In genomic region chr22:20216863-20217499, GRCh38 we compare ENCODE assay signal across 21 cellular contexts. TPM values are rescaled to one million over a fixed set of nuclear protein-coding genes. Genes with fewer than 3 reads are reported as not detected.
DNase-seq lines count a peak whose midpoint lies in the region; ATAC-seq, FAIRE-seq and TF ChIP-seq lines count a peak whose summit lies in the region.
"Had no signal": no experiment of that assay in that cellular context is flagged by ENCODE, and none has a peak within 500 bp of the region (broad histone marks: within the 10 kb centered on the region; RNA-seq: fewer than 3 reads in every experiment).

No MANE protein-coding gene starts in this region.

- in situ Hi-C loops in HepG2 (cut with HindIII; ENCODE audit: extremely low pct_ligation_motif_present, low pct_unique_long_range_greater_than_20kb): no loop called here

- TF ChIP-seq POLR2A in HepG2 (IDR thresholded peaks at IDR 0.05; ENCODE audit: insufficient read depth in 1 of 2, low read depth in 2 of 2, low read length in 2 of 2): no peak

- H3K9me2 ChIP-seq in PC-3 (replicated peaks; ENCODE audit: low read length): no peaks in the 10 kb centered on the region

- H2AFZ ChIP-seq in PC-3 (ENCODE audit: low read length): no peak overlapping the region
- H2AFZ ChIP-seq in HepG2 (ENCODE audit: low read length): no peak overlapping the region

- H3K4me1 ChIP-seq in PC-3 (ENCODE audit: insufficient read depth, low read length): no peaks in the 10 kb centered on the region
- 0 out of 2 replicates have a peak, but pooled peaks cover 7% of the 10 kb centered on the region for H3K4me1 ChIP-seq in HepG2 (ENCODE audit: insufficient read depth, low read length)

- no peak overlapping the region for H3K4me2 ChIP-seq in PC-3 (ENCODE audit: low read length)
- no peak overlapping the region for H3K4me2 ChIP-seq in HepG2 (ENCODE audit: low read depth, low read length)

- no peak overlapping the region for H3K9ac ChIP-seq in PC-3 (ENCODE audit: low read length)
- no peak overlapping the region for H3K9ac ChIP-seq in HepG2 (ENCODE audit: insufficient read depth, low read depth, low read length)

- TF ChIP-seq EP300 in HepG2 (IDR thresholded peaks at IDR 0.05; ENCODE audit: low read depth in 2 of 2, low read length in 2 of 2): no peak
- TF ChIP-seq EP300 in HepG2 (CRISPR knock-in tag; IDR thresholded peaks at IDR 0.05; ENCODE audit: borderline replicate concordance): no peak

- TF ChIP-seq CTCF in PC-3 (conservative IDR thresholded peaks at IDR 0.05; ENCODE audit: low read depth, low read length) (no peak), HepG2 (CRISPR knock-in tag; IDR thresholded peaks at IDR 0.05) (no peak)

- H3K4me1 Mint-ChIP-seq in activated CD8-positive, alpha-beta T cell treated with anti-CD3 and anti-CD28 coated beads, Interleukin-2, amount 10 ng/mL, durations not matched to agents 7 days and 5 days (ENCODE audit: low read depth): no peaks in the 10 kb centered on the region

- no peaks in the 10 kb centered on the region for H3K27me3 Mint-ChIP-seq in activated CD8-positive, alpha-beta T cell treated with anti-CD3 and anti-CD28 coated beads, Interleukin-2, amount 10 ng/mL, durations not matched to agents 7 days and 5 days (ENCODE audit: low read depth)

- peak; percentile 42; the same call in 1 of the 2 replicates for ATAC-seq in PC-3
- ATAC-seq in HepG2: no peak
- no peak for ATAC-seq in activated CD8-positive, alpha-beta T cell treated with anti-CD3 and anti-CD28 coated beads, Interleukin-2, amount 10 ng/mL, durations not matched to agents 7 days and 5 days
- ATAC-seq in GM21447 (IDR thresholded peaks at IDR 0.05; ENCODE audit: unreplicated experiment): no peak

- H3K4me3 Mint-ChIP-seq in activated CD8-positive, alpha-beta T cell treated with anti-CD3 and anti-CD28 coated beads, Interleukin-2, amount 10 ng/mL, durations not matched to agents 7 days and 5 days: no peak overlapping the region
- H3K4me3 Mint-ChIP-seq: HFFc6, IgD-negative memory B cell had no signal

- DNase-seq in DMS53 treated with DMSO at 0.1 percent for 48 hours (lab: John Stamatoyannopoulos, UW; ENCODE audit: unreplicated experiment) (peak; percentile 0), PC-3 (peak; percentile 47), HepG2 (ENCODE audit: low spot score) (no peak), urothelium cell line (ENCODE audit: low spot score) (no peak), mesenteric fat pad (ENCODE audit: low spot score) (no peak)
- DNase-seq in activated CD8-positive, alpha-beta T cell treated with anti-CD3 and anti-CD28 coated beads, Interleukin-2, amount 10 ng/mL, durations not matched to agents 7 days and 5 days: no peak
- DNase-seq: DND-41, HFFc6, Kasumi-1, MM.1S, NCI-H1092, NCI-H2107, NCI-H510A, NCI-H82, RPMI8226, SIG-M5 had no signal

- H3F3A ChIP-seq in PC-3 (ENCODE audit: low read length, unreplicated experiment): no peaks in the 10 kb centered on the region

- intact Hi-C loops in PC-3 (cut with micrococcal nuclease): no loop called here
- intact Hi-C loops in HepG2 (cut with micrococcal nuclease; ENCODE audit: unreplicated experiment): no loop called here

- H3K27ac ChIP-seq in PC-3 (ENCODE audit: low read length): no peak overlapping the region
- H3K27ac ChIP-seq in HepG2 (ENCODE audit: extremely low read length, insufficient read depth, low read length): no peak overlapping the region
- H3K27ac ChIP-seq: HL-60 had no signal

- 34% methylated on average over 11 of the region's 12 CpGs for WGBS in HepG2 (ENCODE audit: low lambda C conversion rate)

- H4K20me1 ChIP-seq in PC-3 (ENCODE audit: low read length) (no peaks in the 10 kb centered on the region), HepG2 (ENCODE audit: insufficient read depth, low read length) (no peaks in the 10 kb centered on the region)

- H3K4me3 ChIP-seq in PC-3 (ENCODE audit: low read length) (no peak overlapping the region), HepG2 (replicated peaks in 1 of 3; ENCODE audit: insufficient read depth in 1 of 3, low read depth in 2 of 3, low read length in 3 of 3) (no peak overlapping the region)

- H3K9me3 ChIP-seq in PC-3 (ENCODE audit: low read length): no peaks in the 10 kb centered on the region
- no peaks in the 10 kb centered on the region for H3K9me3 ChIP-seq in HepG2 (ENCODE audit: low read length)

- CTCF ChIA-PET in PC-3 (lab: Charles Lee): no interaction called here
- CTCF ChIA-PET in HepG2 (lab: Yijun Ruan, JAX; ENCODE audit: low intra/inter-chr PET ratio, low total read pairs): no interaction called here
- CTCF ChIA-PET in activated CD8-positive, alpha-beta T cell treated with anti-CD3 and anti-CD28 coated beads, Interleukin-2, amount 10 ng/mL, durations not matched to agents 7 days and 5 days (lab: Charles Lee): no interaction called here

- H3K27ac Mint-ChIP-seq in activated CD8-positive, alpha-beta T cell treated with anti-CD3 and anti-CD28 coated beads, Interleukin-2, amount 10 ng/mL, durations not matched to agents 7 days and 5 days: no peak overlapping the region
- H3K27ac Mint-ChIP-seq: HFFc6, IgD-negative memory B cell had no signal

- BruUV-seq in PC-3 (replicated peaks; lab: Mats Ljungman, UMichigan) (no TSS peak), HepG2 (replicated peaks; lab: Mats Ljungman, UMichigan) (no TSS peak)

- H3K79me2 ChIP-seq in PC-3 (ENCODE audit: low read length) (no peaks in the 10 kb centered on the region), HepG2 (ENCODE audit: insufficient read depth, low read length) (no peaks in the 10 kb centered on the region)

- POLR2A ChIA-PET in PC-3 (lab: Charles Lee; ENCODE audit: unreplicated experiment) (no interaction called here), HepG2 (lab: Yijun Ruan, JAX) (no interaction called here)
- POLR2A ChIA-PET in activated CD8-positive, alpha-beta T cell treated with anti-CD3 and anti-CD28 coated beads, Interleukin-2, amount 10 ng/mL, durations not matched to agents 7 days and 5 days (lab: Charles Lee): no interaction called here

- no peak for TF ChIP-seq RAD21 in HepG2 (CRISPR knock-in tag; IDR thresholded peaks at IDR 0.05)

- no peaks in the 10 kb centered on the region for H3K36me3 ChIP-seq in PC-3 (ENCODE audit: low read depth, low read length)
- H3K36me3 ChIP-seq in HepG2 (replicated peaks in 1 of 2; ENCODE audit: control insufficient read depth in 1 of 2, insufficient read depth in 2 of 2, low read length in 2 of 2): no peaks in the 10 kb centered on the region

- H3K9me3 Mint-ChIP-seq in activated CD8-positive, alpha-beta T cell treated with anti-CD3 and anti-CD28 coated beads, Interleukin-2, amount 10 ng/mL, durations not matched to agents 7 days and 5 days (ENCODE audit: insufficient read depth): no peaks in the 10 kb centered on the region
- H3K9me3 Mint-ChIP-seq: HFFc6, IgD-negative memory B cell had no signal

- no peaks in the 10 kb centered on the region for H3K27me3 ChIP-seq in PC-3 (ENCODE audit: low read length)
- peaks cover 16 to 50% of the 10 kb centered on the region in 2 experiments; a peak in 4 of 5 replicates for H3K27me3 ChIP-seq in HepG2 (ENCODE audit: control insufficient read depth in 1 of 2, insufficient read depth in 2 of 2, low read length in 2 of 2)

- no peaks in the 10 kb centered on the region for H3K36me3 Mint-ChIP-seq in activated CD8-positive, alpha-beta T cell treated with anti-CD3 and anti-CD28 coated beads, Interleukin-2, amount 10 ng/mL, durations not matched to agents 7 days and 5 days (ENCODE audit: low read depth)
- H3K36me3 Mint-ChIP-seq: IgD-negative memory B cell had no signal

- FAIRE-seq in HepG2 (lab: Jason Lieb, UNC) (no peak), urothelium cell line (lab: Jason Lieb, UNC) (peak; percentile 90)
- FAIRE-seq: H54, HTR-8/SVneo had no signal

TF ChIP-seq in HepG2, 621 proteins besides CTCF, POLR2A, EP300 and RAD21 (continues in another document):
- TF ChIP-seq CEBPB (IDR thresholded peaks at IDR 0.05; ENCODE audit: borderline replicate concordance, low read depth, low read length): peak; percentile 33; the same call in 1 of the 2 replicates
- peak; percentile 22; the same call in 1 of the 2 replicates for TF ChIP-seq ATF7 (IDR thresholded peaks at IDR 0.05)
- TF ChIP-seq ATF7 (CRISPR knock-in tag; IDR thresholded peaks at IDR 0.05): no peak

RNA-seq across cellular contexts. Expression of gene RTN4R, which starts 51.1 kb away (rescaled TPM):
- 10.4 and 12.2 TPM in 2 replicates for total RNA-seq in PC-3 (2014; rRNA removed)
- total RNA-seq in HepG2 (2016; rRNA removed; fragmentation: Illumina TruSeq; extraction: Trizol): 0.11 and 0.22 TPM in 2 replicates
- total RNA-seq in HepG2 (2016; cell fraction: cytosol; rRNA removed; fragmentation: Illumina TruSeq; extraction: Trizol; ENCODE audit: low read depth): 0.20 and 0.35 TPM in 2 replicates
- 0.10 and 0.35 TPM in 2 replicates for total RNA-seq in HepG2 (2016; cell fraction: insoluble cytoplasmic fraction; rRNA removed; fragmentation: Illumina TruSeq; extraction: Trizol)
- 0.49 and 0.93 TPM in 2 replicates for total RNA-seq in HepG2 (2016; cell fraction: membrane; rRNA removed; fragmentation: Illumina TruSeq; extraction: Trizol)
- 0.65 TPM in 1 of 2 replicates, not detected in the other for total RNA-seq in HepG2 (2016; cell fraction: nucleus; rRNA removed; fragmentation: Illumina TruSeq; extraction: Trizol)
- 0.54 and 0.77 TPM in 2 replicates for polyA plus RNA-seq in HepG2 (2011; rRNA removed)
- 0.36 and 1.4 TPM in 2 replicates for polyA plus RNA-seq in HepG2 (2011; cell fraction: cytosol; rRNA removed)
- polyA plus RNA-seq in HepG2 (2011; cell fraction: nucleus; rRNA removed): 0.54 and 1.4 TPM in 2 replicates
- 0.07 and 0.17 TPM in 2 replicates for polyA plus RNA-seq in HepG2 (2012)
- polyA plus RNA-seq in HepG2 (2016; cell fraction: cytosol; fragmentation: Illumina TruSeq; extraction: Trizol; ENCODE audit: low read depth): 0.42 and 0.51 TPM in 2 replicates
- 0.57 and 0.67 TPM in 2 replicates for polyA plus RNA-seq in HepG2 (2016; cell fraction: insoluble cytoplasmic fraction; fragmentation: Illumina TruSeq; extraction: Trizol; ENCODE audit: low read depth)
- 0.86 and 1.3 TPM in 2 replicates for polyA plus RNA-seq in HepG2 (2016; cell fraction: membrane; fragmentation: Illumina TruSeq; extraction: Trizol; ENCODE audit: low read depth)
- 0.70 and 1.5 TPM in 2 replicates for polyA plus RNA-seq in HepG2 (2016; cell fraction: nucleus; fragmentation: Illumina TruSeq; extraction: Trizol; ENCODE audit: insufficient read depth, low read depth)
- 2.3 and 4.0 TPM in 2 replicates for polyA minus RNA-seq in HepG2 (2011; rRNA and poly(A)+ RNA removed; ENCODE audit: low replicate concordance)
- polyA minus RNA-seq in HepG2 (2011; cell fraction: cytosol; rRNA and poly(A)+ RNA removed): 0.99 and 1.4 TPM in 2 replicates
- polyA minus RNA-seq in HepG2 (2011; cell fraction: nucleus; rRNA and poly(A)+ RNA removed): not detected in 2 replicates
- total RNA-seq in activated CD8-positive, alpha-beta T cell treated with anti-CD3 and anti-CD28 coated beads, Interleukin-2, amount 10 ng/mL, durations not matched to agents 7 days and 5 days: 1 to 10 TPM; 3.7 to 3.8 TPM
- total RNA-seq in mesenteric fat pad: 0.55 TPM
- polyA plus RNA-seq: IgD-negative memory B cell had no signal

Comparison
In these comparisons a context has a peak if more than half of its experiments do, and no peak if none do; other contexts are left out.
1. DNase-seq: peak in DMS53 treated with DMSO at 0.1 percent for 48 hours (single experiment) and PC-3 (single experiment); none in HepG2 (single experiment), urothelium cell line (single experiment), activated CD8-positive, alpha-beta T cell treated with anti-CD3 and anti-CD28 coated beads, Interleukin-2, amount 10 ng/mL, durations not matched to agents 7 days and 5 days (single experiment) and mesenteric fat pad (single experiment).